Comparison of ENCODE assay signal across 10 cellular contexts in genomic region chr1:86846166-86846647, GRCh38.
DNase-seq lines count a peak whose midpoint lies in the region; ATAC-seq and TF ChIP-seq lines count a peak whose summit lies in the region.
"Had no signal": no experiment of that assay in that cellular context is flagged by ENCODE, and none has a peak within 500 bp of the region (broad histone marks: within the 10 kb centered on the region; RNA-seq: fewer than 3 reads in every experiment).

No MANE protein-coding gene starts in this region.

- peaks cover 18% of the 10 kb centered on the region for H3K4me1 ChIP-seq in A673 (ENCODE audit: insufficient read depth, low read length, poor library complexity, severe bottlenecking)
- H3K4me1 ChIP-seq in GM23248 (ENCODE audit: insufficient read depth): peaks cover 20% of the 10 kb centered on the region
- H3K4me1 ChIP-seq in RWPE2 (ENCODE audit: insufficient read depth, poor library complexity, severe bottlenecking): peaks cover 15% of the 10 kb centered on the region
- H3K4me1 ChIP-seq in CD8-positive, alpha-beta memory T cell (ENCODE audit: insufficient read depth, low read length): no peaks in the 10 kb centered on the region
- H3K4me1 ChIP-seq: psoas muscle had no signal

- no peaks in the 10 kb centered on the region for H4K20me1 ChIP-seq in GM23248 (ENCODE audit: insufficient read depth)

- TF ChIP-seq CTCF in A673 (conservative IDR thresholded peaks at IDR 0.05; ENCODE audit: low read depth, low read length) (no peak), RWPE2 (IDR thresholded peaks at IDR 0.05; ENCODE audit: poor library complexity, severe bottlenecking) (no peak)

- H3K9me3 ChIP-seq in A673 (ENCODE audit: low read depth, low read length, poor library complexity, severe bottlenecking): no peaks in the 10 kb centered on the region
- no peaks in the 10 kb centered on the region for H3K9me3 ChIP-seq in GM23248 (ENCODE audit: low read depth)
- H3K9me3 ChIP-seq in RWPE2 (ENCODE audit: severe bottlenecking): no peaks in the 10 kb centered on the region
- H3K9me3 ChIP-seq in CD8-positive, alpha-beta memory T cell (ENCODE audit: low read length): no peaks in the 10 kb centered on the region
- H3K9me3 ChIP-seq: psoas muscle had no signal

- no peaks in the 10 kb centered on the region for H3K79me2 ChIP-seq in GM23248 (ENCODE audit: insufficient read depth)

- H3K4me2 ChIP-seq in GM23248 (ENCODE audit: unreplicated experiment): peak overlapping the region; percentile 38

- DNase-seq in A673 (ENCODE audit: low spot score) (peak; percentile 95), GM23248 (peak; percentile 90), RWPE2 (ENCODE audit: low spot score) (no peak), fibroblast of the conjunctiva (ENCODE audit: low read depth) (peak; percentile 91), NCI-H82 treated with DMSO at 0.1 percent for 48 hours (lab: John Stamatoyannopoulos, UW; ENCODE audit: unreplicated experiment) (no peak), OCI-M2 (lab: John Stamatoyannopoulos, UW; ENCODE audit: unreplicated experiment) (no peak)
- DNase-seq in activated CD8-positive, alpha-beta memory T cell treated with anti-CD3 and anti-CD28 coated beads, Interleukin-2, amount 50 U/mL, for 48 hours: no peak
- no peak for DNase-seq in CD8-positive, alpha-beta memory T cell
- DNase-seq: left ventricle myocardium superior, psoas muscle had no signal

- H3K9ac ChIP-seq in GM23248: no peak overlapping the region

- no peaks in the 10 kb centered on the region for H3K36me3 Mint-ChIP-seq in CD8-positive, alpha-beta memory T cell

- peaks cover 0 to 4% of the 10 kb centered on the region in 2 donors for H3K27me3 Mint-ChIP-seq in CD8-positive, alpha-beta memory T cell

- WGBS in GM23248 (ENCODE audit: low coverage in 1 of 2, low lambda C conversion rate in 2 of 2, missing lambda C conversion rate in 2 of 2), 2 experiments: 0% methylated on average over 2 of the region's 2 CpGs

- H3K4me3 Mint-ChIP-seq in CD8-positive, alpha-beta memory T cell: no peak overlapping the region

- no peaks in the 10 kb centered on the region for H3K9me2 ChIP-seq in GM23248 (ENCODE audit: insufficient read depth)

- intact Hi-C loops in A673 (cut with micrococcal nuclease; ENCODE audit: unreplicated experiment): no loop called here

- CTCF ChIA-PET in A673 (lab: Charles Lee): no interaction called here
- CTCF ChIA-PET in CD8-positive, alpha-beta memory T cell (lab: Charles Lee): no interaction called here

- POLR2A ChIA-PET in A673 (lab: Charles Lee; ENCODE audit: low non-redundant PET): interaction anchor here (0.6 kb wide), 1 partner anchor 239 kb away, joined by 3 read pairs; no protein-coding TSS in a partner anchor
- POLR2A ChIA-PET in CD8-positive, alpha-beta memory T cell (lab: Charles Lee): no interaction called here

- BruUV-seq in A673 (replicated peaks; lab: Mats Ljungman, UMichigan): no TSS peak

- no peaks in the 10 kb centered on the region for H3K9me3 Mint-ChIP-seq in CD8-positive, alpha-beta memory T cell

- ATAC-seq in RWPE2 (ENCODE audit: low read depth): peak; percentile 95
- ATAC-seq: left ventricle myocardium superior had no signal

- in situ Hi-C loops in GM23248 (cut with MboI): loop anchor here (5.0 to 10.0 kb wide), 2 partner anchors 66 to 229 kb away; partner anchors contain the start of genes HS2ST1 and SELENOF

- H3K27ac ChIP-seq in A673 (ENCODE audit: low read depth, low read length, poor library complexity, severe bottlenecking) (peak overlapping the region; percentile 34), GM23248 (no peak overlapping the region), RWPE2 (ENCODE audit: poor library complexity, severe bottlenecking) (peak overlapping the region; percentile 50)
- no peak overlapping the region for H3K27ac ChIP-seq in CD8-positive, alpha-beta memory T cell (ENCODE audit: low read depth, low read length)
- H3K27ac ChIP-seq: psoas muscle had no signal

- no peak overlapping the region for H3K27ac Mint-ChIP-seq in CD8-positive, alpha-beta memory T cell

- H3K36me3 ChIP-seq in A673 (ENCODE audit: insufficient read depth, low read length, poor library complexity, severe bottlenecking) (no peaks in the 10 kb centered on the region), GM23248 (ENCODE audit: low read depth) (no peaks in the 10 kb centered on the region), RWPE2 (ENCODE audit: low read depth) (no peaks in the 10 kb centered on the region)
- H3K36me3 ChIP-seq in CD8-positive, alpha-beta memory T cell (ENCODE audit: insufficient read depth, low read length): no peaks in the 10 kb centered on the region

- no peak overlapping the region for H2AFZ ChIP-seq in GM23248

- no peaks in the 10 kb centered on the region for H3K4me1 Mint-ChIP-seq in CD8-positive, alpha-beta memory T cell

- peaks cover 23% of the 10 kb centered on the region for H3F3A ChIP-seq in GM23248 (ENCODE audit: insufficient read depth)

- H3K27me3 ChIP-seq in A673 (replicated peaks; ENCODE audit: insufficient read depth, low read depth, low read length, poor library complexity) (no peaks in the 10 kb centered on the region), GM23248 (replicated peaks; ENCODE audit: insufficient read depth) (peaks cover 9% of the 10 kb centered on the region; the same call in 1 of the 2 replicates), RWPE2 (ENCODE audit: insufficient read depth, poor library complexity, severe bottlenecking) (no peaks in the 10 kb centered on the region)
- H3K27me3 ChIP-seq in CD8-positive, alpha-beta memory T cell (ENCODE audit: insufficient read depth, low read length, poor library complexity, severe bottlenecking): no peaks in the 10 kb centered on the region

- no peak overlapping the region for H3K4me3 ChIP-seq in A673 (ENCODE audit: low read depth, low read length, poor library complexity, severe bottlenecking)
- H3K4me3 ChIP-seq in GM23248: no peak overlapping the region
- H3K4me3 ChIP-seq in RWPE2 (ENCODE audit: severe bottlenecking): no peak overlapping the region
- no peak overlapping the region for H3K4me3 ChIP-seq in CD8-positive, alpha-beta memory T cell (ENCODE audit: low read length)
- H3K4me3 ChIP-seq: psoas muscle had no signal

Comparison
In these comparisons a context has a peak if more than half of its experiments do, and no peak if none do; other contexts are left out.
1. DNase-seq: peak in A673 (single experiment), GM23248 (single experiment) and fibroblast of the conjunctiva (single experiment); none in RWPE2 (single experiment), NCI-H82 treated with DMSO at 0.1 percent for 48 hours (single experiment), OCI-M2 (single experiment), activated CD8-positive, alpha-beta memory T cell treated with anti-CD3 and anti-CD28 coated beads, Interleukin-2, amount 50 U/mL, for 48 hours (single experiment) and CD8-positive, alpha-beta memory T cell (0 of 5).
2. H3K27ac ChIP-seq: peak in A673 (single experiment) and RWPE2 (single experiment); none in GM23248 (single experiment) and CD8-positive, alpha-beta memory T cell (single experiment).